16 cellular contexts compared by ENCODE assay signal in the genomic region with DNA sequence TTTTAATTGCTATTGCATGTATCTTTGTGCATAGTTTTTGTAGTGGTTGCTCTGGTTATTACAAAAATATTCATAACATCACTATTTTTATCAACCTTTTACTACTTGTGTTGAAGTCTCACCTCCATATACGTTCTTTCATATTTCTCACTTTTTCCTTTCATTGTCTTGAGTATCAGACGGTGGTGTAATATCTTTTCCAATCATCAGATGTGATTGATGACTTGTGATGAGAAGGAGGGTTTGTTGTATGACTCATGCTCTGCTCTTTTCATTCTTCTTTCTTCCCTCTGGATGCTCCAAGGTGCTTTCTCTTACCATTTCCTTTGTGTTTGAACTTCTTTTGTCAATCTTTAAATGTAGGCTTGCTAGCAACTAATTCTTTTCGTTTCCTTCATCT.
A peak's percentile ranks its signal among the peaks of the same experiment; 100 is the strongest.
DNase-seq lines count a peak whose midpoint lies in the region; TF ChIP-seq lines count a peak whose summit lies in the region.
"Had no signal": no experiment of that assay in that cellular context is flagged by ENCODE, and none has a peak within 500 bp of the region (broad histone marks: within the 10 kb centered on the region; RNA-seq: fewer than 3 reads in every experiment).

No MANE protein-coding gene starts in this region.

- POLR2A ChIA-PET in GM10248 (lab: Yijun Ruan, JAX): no interaction called here

- H3K4me3 ChIP-seq in fibroblast of mammary gland (ENCODE audit: control insufficient read depth, low read depth, low read length): no peak overlapping the region

- no peaks in the 10 kb centered on the region for H3K27me3 Mint-ChIP-seq in stimulated activated naive CD8-positive, alpha-beta T cell treated with anti-CD3 and anti-CD28 coated beads, Interleukin-15, Interleukin-2, amounts not matched to agents 100 ng/mL and 50 ng/mL, for 24 hours

- no peaks in the 10 kb centered on the region for H3K36me3 Mint-ChIP-seq in stimulated activated naive CD8-positive, alpha-beta T cell treated with anti-CD3 and anti-CD28 coated beads, Interleukin-15, Interleukin-2, amounts not matched to agents 100 ng/mL and 50 ng/mL, for 24 hours (ENCODE audit: low read depth)
- H3K36me3 Mint-ChIP-seq: CD8-positive, alpha-beta T cell had no signal

- CTCF ChIA-PET in GM10248 (lab: Yijun Ruan, JAX): no interaction called here

- H3K9me3 Mint-ChIP-seq in stimulated activated naive CD8-positive, alpha-beta T cell treated with anti-CD3 and anti-CD28 coated beads, Interleukin-15, Interleukin-2, amounts not matched to agents 100 ng/mL and 50 ng/mL, for 24 hours: peaks cover 6% of the 10 kb centered on the region
- H3K9me3 Mint-ChIP-seq: CD8-positive, alpha-beta T cell had no signal

- H3K4me3 Mint-ChIP-seq in stimulated activated naive CD8-positive, alpha-beta T cell treated with anti-CD3 and anti-CD28 coated beads, Interleukin-15, Interleukin-2, amounts not matched to agents 100 ng/mL and 50 ng/mL, for 24 hours: no peak overlapping the region
- H3K4me3 Mint-ChIP-seq: CD14-positive monocyte; CD8-positive, alpha-beta T cell; HFFc6 had no signal

- peak overlapping the region; percentile 50 for H3K27ac Mint-ChIP-seq in stimulated activated naive CD8-positive, alpha-beta T cell treated with anti-CD3 and anti-CD28 coated beads, Interleukin-15, Interleukin-2, amounts not matched to agents 100 ng/mL and 50 ng/mL, for 24 hours
- H3K27ac Mint-ChIP-seq: CD8-positive, alpha-beta T cell; HFFc6 had no signal

- TF ChIP-seq CTCF in fibroblast of mammary gland (conservative IDR thresholded peaks at IDR 0.05; ENCODE audit: control insufficient read depth, insufficient read depth, low read depth, low read length): no peak
- TF ChIP-seq CTCF in GM10248 (IDR thresholded peaks at IDR 0.05; ENCODE audit: control extremely low read depth, extremely low read depth, low read depth, missing control alignments): no peak

- peak; percentile 44 for DNase-seq in ELR (ENCODE audit: low read depth)
- peak; percentile 26 for DNase-seq in NCI-H226
- DNase-seq in fibroblast of mammary gland (ENCODE audit: low read depth): peak; percentile 59
- DNase-seq in GM10248 (ENCODE audit: extremely low spot score): no peak
- no peak for DNase-seq in HPDE6-E6E7 (ENCODE audit: extremely low spot score)
- DNase-seq: CD8-positive, alpha-beta T cell; COR-L47; DMS153; DMS79 treated with DMSO at 0.1 percent for 48 hours; EL; GDM1; HCEC 1CT; HFFc6; IMR-90 had no signal

- peaks cover 13% of the 10 kb centered on the region for H3K4me1 Mint-ChIP-seq in stimulated activated naive CD8-positive, alpha-beta T cell treated with anti-CD3 and anti-CD28 coated beads, Interleukin-15, Interleukin-2, amounts not matched to agents 100 ng/mL and 50 ng/mL, for 24 hours (ENCODE audit: low read depth)

Comparison
In these comparisons a context has a peak if more than half of its experiments do, and no peak if none do; other contexts are left out.
1. DNase-seq: peak in ELR (single experiment), NCI-H226 (single experiment) and fibroblast of mammary gland (single experiment); none in GM10248 (single experiment) and HPDE6-E6E7 (single experiment).